ENCODE assay signal across 27 cellular contexts in genomic region chr2:169979025-169979424, GRCh38.
"Had no signal": no experiment of that assay in that cellular context is flagged by ENCODE, and none has a peak within 500 bp of the region (broad histone marks: within the 10 kb centered on the region; RNA-seq: fewer than 3 reads in every experiment).

No MANE protein-coding gene starts in this region.

- H3K27ac ChIP-seq: coronary artery, esophagus squamous epithelium, heart right ventricle, lower lobe of right lung, ovary, psoas muscle, sigmoid colon, skin epidermis, spleen, stomach, thyroid gland, vagina had no signal

- H3K36me3 ChIP-seq: ovary, thyroid gland had no signal

- ATAC-seq: effector memory CD8-positive, alpha-beta T cell; left ventricle myocardium superior; lower lobe of right lung; naive thymus-derived CD8-positive, alpha-beta T cell; right cardiac atrium had no signal

- H3K4me3 ChIP-seq: coronary artery, esophagus squamous epithelium, heart right ventricle, lower lobe of right lung, ovary, psoas muscle, sigmoid colon, skin epidermis, spleen, stomach, thyroid gland, vagina had no signal

- DNase-seq: effector memory CD8-positive, alpha-beta T cell; erythroblast; esophagus squamous epithelium; foreskin melanocyte; glutamatergic neuron; heart right ventricle; hippocampal formation; kidney glomerular epithelial cell; left ventricle myocardium superior; lower lobe of right lung; naive thymus-derived CD8-positive, alpha-beta T cell; nephron progenitor cell; occipital lobe; ovary; posterior cingulate gyrus; psoas muscle; right cardiac atrium; sigmoid colon; spleen; stimulated activated naive CD4-positive, alpha-beta T cell treated with Interleukin-2 at 50 U/mL for 16 hours; stomach; thyroid gland; trophoblast cell had no signal

- H3K4me1 ChIP-seq: esophagus squamous epithelium, lower lobe of right lung, psoas muscle, sigmoid colon, stomach, thyroid gland, vagina had no signal

- H3K9me3 ChIP-seq: ovary, thyroid gland had no signal

- H3K27me3 ChIP-seq: esophagus squamous epithelium, heart right ventricle, ovary, sigmoid colon, spleen, stomach, thyroid gland, vagina had no signal

- FAIRE-seq: endometrium had no signal
